Comparison of ENCODE assay signal across 14 cellular contexts in genomic region chr18:24053211-24053610, GRCh38. TPM values are rescaled to one million over a fixed set of nuclear protein-coding genes. Genes with fewer than 3 reads are reported as not detected.
DNase-seq lines count a peak whose midpoint lies in the region; ATAC-seq, FAIRE-seq and TF ChIP-seq lines count a peak whose summit lies in the region.
"Had no signal": no experiment of that assay in that cellular context is flagged by ENCODE, and none has a peak within 500 bp of the region (broad histone marks: within the 10 kb centered on the region; RNA-seq: fewer than 3 reads in every experiment).

No MANE protein-coding gene starts in this region.

- H3K27me3 ChIP-seq in keratinocyte (ENCODE audit: control insufficient read depth, extremely low read depth, insufficient read depth, low read length) = no peaks in the 10 kb centered on the region
- H3K27me3 ChIP-seq in uterus = no peaks in the 10 kb centered on the region
- H3K27me3 ChIP-seq: pancreas had no signal

- peaks cover 29% of the 10 kb centered on the region for H3K79me2 ChIP-seq in keratinocyte (ENCODE audit: control insufficient read depth, insufficient read depth, low read length)

- H3K36me3 ChIP-seq in keratinocyte (ENCODE audit: control insufficient read depth in 2 of 2, extremely low read depth in 1 of 2, insufficient read depth in 2 of 2, low read length in 2 of 2) (no peaks in the 10 kb centered on the region), uterus (no peaks in the 10 kb centered on the region)
- H3K36me3 ChIP-seq: pancreas had no signal

- peaks cover 99% of the 10 kb centered on the region for H3K4me1 Mint-ChIP-seq in stimulated activated naive CD8-positive, alpha-beta T cell treated with anti-CD3 and anti-CD28 coated beads, Interleukin-15, Interleukin-2, amounts not matched to agents 100 ng/mL and 50 ng/mL, for 24 hours (ENCODE audit: low read depth)
- peaks cover 69% of the 10 kb centered on the region for H3K4me1 Mint-ChIP-seq in activated CD8-positive, alpha-beta T cell treated with anti-CD3 and anti-CD28 coated beads, Interleukin-2, amount 10 ng/mL, durations not matched to agents 7 days and 5 days (ENCODE audit: low read depth)

- peaks cover 45% of the 10 kb centered on the region for H3K4me1 ChIP-seq in keratinocyte (ENCODE audit: control insufficient read depth, extremely low read depth, insufficient read depth, low read length)
- peaks cover 0 to 10% of the 10 kb centered on the region in 2 donors for H3K4me1 ChIP-seq in uterus

- DNase-seq in stimulated activated naive CD8-positive, alpha-beta T cell treated with anti-CD3 and anti-CD28 coated beads, Interleukin-15, Interleukin-2, amounts not matched to agents 100 U/mL and 50 U/mL, for 24 hours = no peak
- no peak for DNase-seq in activated CD8-positive, alpha-beta T cell treated with anti-CD3 and anti-CD28 coated beads, Interleukin-2, amount 10 ng/mL, durations not matched to agents 7 days and 5 days
- DNase-seq in keratinocyte (ENCODE audit: low read depth, low spot score) = no peak
- no peak for DNase-seq in uterus
- no peak for DNase-seq in NCI-H1417 treated with DMSO at 0.1 percent for 48 hours (lab: John Stamatoyannopoulos, UW)
- no peak for DNase-seq in GM13977 (ENCODE audit: low spot score)
- DNase-seq: activated CD4-positive, CD25-positive, alpha-beta regulatory T cell; mucosa of descending colon; NCI-H187; pancreas; SHP77 had no signal

- H2AFZ ChIP-seq in keratinocyte (ENCODE audit: control insufficient read depth, low read length) = no peak overlapping the region

- in situ Hi-C loops in GM13977 (cut with MboI; ENCODE audit: low pct_unique_long_range_greater_than_20kb, low sequenced_read_pairs, unreplicated experiment) = no loop called here

- dilution Hi-C loops in keratinocyte (cut with MboI; ENCODE audit: extremely low pct_ligation_motif_present, low sequenced_read_pairs) = no loop called here

- peak overlapping the region; percentile 87 for H3K4me2 ChIP-seq in keratinocyte (ENCODE audit: control insufficient read depth, extremely low read depth, insufficient read depth, low read depth, low read length)

- no peaks in the 10 kb centered on the region for H4K20me1 ChIP-seq in keratinocyte (ENCODE audit: control insufficient read depth, extremely low read depth, insufficient read depth, low read length)

- no peaks in the 10 kb centered on the region for H3K9me1 ChIP-seq in keratinocyte (ENCODE audit: control insufficient read depth, extremely low read depth, insufficient read depth, low read length)

- intact Hi-C loops in uterus (cut with DNase I; ENCODE audit: low total_unique reads) = no loop called here

- H3K9me3 ChIP-seq in keratinocyte (ENCODE audit: control insufficient read depth, low read depth, low read length) = no peaks in the 10 kb centered on the region
- no peaks in the 10 kb centered on the region for H3K9me3 ChIP-seq in uterus
- H3K9me3 ChIP-seq: mucosa of descending colon, pancreas had no signal

- CTCF ChIA-PET in activated CD8-positive, alpha-beta T cell treated with anti-CD3 and anti-CD28 coated beads, Interleukin-2, amount 10 ng/mL, durations not matched to agents 7 days and 5 days (lab: Charles Lee) = interaction anchor here (1.0 to 1.3 kb wide), 3 partner anchors 23 to 134 kb away, joined by 3 to 4 read pairs (median 3); no protein-coding TSS in a partner anchor

- ATAC-seq in stimulated activated naive CD8-positive, alpha-beta T cell treated with anti-CD3 and anti-CD28 coated beads, Interleukin-15, Interleukin-2, amounts not matched to agents 100 U/mL and 50 U/mL, for 24 hours = no peak
- ATAC-seq in activated CD8-positive, alpha-beta T cell treated with anti-CD3 and anti-CD28 coated beads, Interleukin-2, amount 10 ng/mL, durations not matched to agents 7 days and 5 days = no peak
- no peak for ATAC-seq in HG02852 (IDR thresholded peaks at IDR 0.05; ENCODE audit: unreplicated experiment)
- ATAC-seq: mucosa of descending colon, pancreas had no signal

- no peak for FAIRE-seq in keratinocyte (lab: Jason Lieb, UNC)
- FAIRE-seq: G401.6, pancreas had no signal

- no peak overlapping the region for H3K9ac ChIP-seq in keratinocyte (ENCODE audit: control insufficient read depth, extremely low read depth, insufficient read depth, low read length)

- no peak overlapping the region for H3K4me3 ChIP-seq in keratinocyte (ENCODE audit: control insufficient read depth in 2 of 3, extremely low read depth in 1 of 3, insufficient read depth in 2 of 3, low read depth in 1 of 3, low read length in 3 of 3)
- H3K4me3 ChIP-seq in uterus = no peak overlapping the region
- H3K4me3 ChIP-seq: mucosa of descending colon, pancreas had no signal

- POLR2A ChIA-PET in activated CD8-positive, alpha-beta T cell treated with anti-CD3 and anti-CD28 coated beads, Interleukin-2, amount 10 ng/mL, durations not matched to agents 7 days and 5 days (lab: Charles Lee) = no interaction called here

- peak overlapping the region; percentile 96 for H3K27ac Mint-ChIP-seq in stimulated activated naive CD8-positive, alpha-beta T cell treated with anti-CD3 and anti-CD28 coated beads, Interleukin-15, Interleukin-2, amounts not matched to agents 100 ng/mL and 50 ng/mL, for 24 hours
- peak overlapping the region; percentile 37 for H3K27ac Mint-ChIP-seq in activated CD8-positive, alpha-beta T cell treated with anti-CD3 and anti-CD28 coated beads, Interleukin-2, amount 10 ng/mL, durations not matched to agents 7 days and 5 days

- no peak for TF ChIP-seq POLR2A in uterus (IDR thresholded peaks at IDR 0.05)

- peak overlapping the region; percentile 36 for H3K4me3 Mint-ChIP-seq in stimulated activated naive CD8-positive, alpha-beta T cell treated with anti-CD3 and anti-CD28 coated beads, Interleukin-15, Interleukin-2, amounts not matched to agents 100 ng/mL and 50 ng/mL, for 24 hours
- H3K4me3 Mint-ChIP-seq in activated CD8-positive, alpha-beta T cell treated with anti-CD3 and anti-CD28 coated beads, Interleukin-2, amount 10 ng/mL, durations not matched to agents 7 days and 5 days = no peak overlapping the region

- H3K27ac ChIP-seq in keratinocyte (ENCODE audit: control insufficient read depth, insufficient read depth, low read length) = peak overlapping the region; percentile 45
- H3K27ac ChIP-seq in uterus = peak overlapping the region; percentile 18 to 45
- H3K27ac ChIP-seq: pancreas had no signal

- no peaks in the 10 kb centered on the region for H3K27me3 Mint-ChIP-seq in stimulated activated naive CD8-positive, alpha-beta T cell treated with anti-CD3 and anti-CD28 coated beads, Interleukin-15, Interleukin-2, amounts not matched to agents 100 ng/mL and 50 ng/mL, for 24 hours
- H3K27me3 Mint-ChIP-seq in activated CD8-positive, alpha-beta T cell treated with anti-CD3 and anti-CD28 coated beads, Interleukin-2, amount 10 ng/mL, durations not matched to agents 7 days and 5 days (ENCODE audit: low read depth) = no peaks in the 10 kb centered on the region

- H3K9me3 Mint-ChIP-seq in stimulated activated naive CD8-positive, alpha-beta T cell treated with anti-CD3 and anti-CD28 coated beads, Interleukin-15, Interleukin-2, amounts not matched to agents 100 ng/mL and 50 ng/mL, for 24 hours = peaks cover 4% of the 10 kb centered on the region
- no peaks in the 10 kb centered on the region for H3K9me3 Mint-ChIP-seq in activated CD8-positive, alpha-beta T cell treated with anti-CD3 and anti-CD28 coated beads, Interleukin-2, amount 10 ng/mL, durations not matched to agents 7 days and 5 days (ENCODE audit: insufficient read depth)

- TF ChIP-seq CTCF in keratinocyte (optimal IDR thresholded peaks at IDR 0.05 in 1 of 3, IDR thresholded peaks at IDR 0.05 in 1 of 3, conservative IDR thresholded peaks at IDR 0.05 in 1 of 3; ENCODE audit: extremely low read depth in 1 of 3, insufficient read depth in 2 of 3, low read length in 3 of 3) (no peak), uterus (IDR thresholded peaks at IDR 0.05) (no peak), GM13977 (IDR thresholded peaks at IDR 0.05; ENCODE audit: extremely low read depth, insufficient read depth, missing control alignments) (no peak)

- H3K36me3 Mint-ChIP-seq in stimulated activated naive CD8-positive, alpha-beta T cell treated with anti-CD3 and anti-CD28 coated beads, Interleukin-15, Interleukin-2, amounts not matched to agents 100 ng/mL and 50 ng/mL, for 24 hours (ENCODE audit: low read depth) = peaks cover 13% of the 10 kb centered on the region
- peaks cover 37% of the 10 kb centered on the region for H3K36me3 Mint-ChIP-seq in activated CD8-positive, alpha-beta T cell treated with anti-CD3 and anti-CD28 coated beads, Interleukin-2, amount 10 ng/mL, durations not matched to agents 7 days and 5 days (ENCODE audit: low read depth)

RNA-seq across cellular contexts. Expression of gene TTC39C, which starts 38.7 kb away (rescaled TPM):
- total RNA-seq in activated CD8-positive, alpha-beta T cell treated with anti-CD3 and anti-CD28 coated beads, Interleukin-2, amount 10 ng/mL, durations not matched to agents 7 days and 5 days = 10 to 100 TPM; 71.5 to 72.2 TPM
- 13.3 to 26.8 TPM (median 25.0 TPM) in 3 replicates for polyA plus RNA-seq in keratinocyte
- 29.0 TPM for polyA plus RNA-seq in keratinocyte (2011; ENCODE audit: low read depth)
- 15.7 and 22.9 TPM in 2 replicates for polyA plus RNA-seq in keratinocyte (2011; cell fraction: cytosol; rRNA removed)
- 14.3 and 15.3 TPM in 2 replicates for polyA plus RNA-seq in keratinocyte (2011; cell fraction: nucleus; rRNA removed)
- polyA plus RNA-seq in keratinocyte (2012; ENCODE audit: low replicate concordance) = 18.0 and 20.9 TPM in 2 replicates
- 14.6 to 36.1 TPM (median 21.8 TPM) in 3 replicates for polyA minus RNA-seq in keratinocyte
- 28.2 TPM for polyA minus RNA-seq in keratinocyte (2011; cell fraction: cytosol; rRNA and poly(A)+ RNA removed)
- polyA minus RNA-seq in keratinocyte (2011; cell fraction: nucleus; rRNA and poly(A)+ RNA removed) = 17.8 and 35.6 TPM in 2 replicates
- 10 to 100 TPM; 25.6 to 50.6 (median 33.5) TPM for total RNA-seq in uterus
